12 cellular contexts compared by ENCODE assay signal in genomic region chr16:1422076-1422475, GRCh38. TPM values are rescaled to one million over a fixed set of nuclear protein-coding genes. Genes with fewer than 3 reads are reported as not detected.
A peak's percentile ranks its signal among the peaks of the same experiment; 100 is the strongest.
DNase-seq lines count a peak whose midpoint lies in the region; ATAC-seq and TF ChIP-seq lines count a peak whose summit lies in the region.
"Had no signal": no experiment of that assay in that cellular context is flagged by ENCODE, and none has a peak within 500 bp of the region (broad histone marks: within the 10 kb centered on the region; RNA-seq: fewer than 3 reads in every experiment).

No MANE protein-coding gene starts in this region.

- H3K36me3 Mint-ChIP-seq in neural progenitor cell, result no peaks in the 10 kb centered on the region

- H3K4me2 ChIP-seq in BLaER1 (no peak overlapping the region), IMR-90 (ENCODE audit: low read depth, low read length) (no peak overlapping the region), neural progenitor cell (no peak overlapping the region)

- no peak overlapping the region for H4K91ac ChIP-seq in IMR-90 (ENCODE audit: insufficient read depth, low read depth, low read length)

- peak overlapping the region; percentile 78 for H2AK9ac ChIP-seq in IMR-90 (replicated peaks; ENCODE audit: low read depth, low read length, poor library complexity)

- H3K9me3 ChIP-seq in BLaER1 (no peaks in the 10 kb centered on the region), IMR-90 (ENCODE audit: control insufficient read depth, insufficient read depth, low read length) (no peaks in the 10 kb centered on the region), breast epithelium (no peaks in the 10 kb centered on the region), neural progenitor cell (ENCODE audit: low read depth) (no peaks in the 10 kb centered on the region), BE2C (no peaks in the 10 kb centered on the region)

- H3K27ac ChIP-seq in BLaER1, result 0 out of 2 replicates have a peak overlapping the region, but pooled peaks have one; percentile 88
- H3K27ac ChIP-seq in IMR-90 (ENCODE audit: insufficient read depth, low read length), result no peak overlapping the region
- peak overlapping the region; percentile 93 to 97 for H3K27ac ChIP-seq in breast epithelium
- no peak overlapping the region for H3K27ac ChIP-seq in neural progenitor cell

- no peaks in the 10 kb centered on the region for H3K9me3 Mint-ChIP-seq in neural progenitor cell

- no peak overlapping the region for H2BK120ac ChIP-seq in IMR-90 (ENCODE audit: low read depth, low read length)

- H3K4me3 Mint-ChIP-seq in neural progenitor cell, result peak overlapping the region; percentile 65

- H4K20me1 ChIP-seq in BLaER1 (peaks cover 8% of the 10 kb centered on the region; the same call in 1 of the 2 replicates), IMR-90 (ENCODE audit: insufficient read depth, low read length) (no peaks in the 10 kb centered on the region), neural progenitor cell (ENCODE audit: low read depth) (peaks cover 8% of the 10 kb centered on the region)

- H3K18ac ChIP-seq in IMR-90 (ENCODE audit: low read depth, low read length), result no peak overlapping the region

- H3K27ac Mint-ChIP-seq in neural progenitor cell, result no peak overlapping the region

- peak overlapping the region; percentile 58 to 65; a peak in 3 of 4 replicates for H4K8ac ChIP-seq in IMR-90 (ENCODE audit: low read depth in 2 of 2, low read length in 2 of 2)

- peaks cover 14% of the 10 kb centered on the region for H3K4me1 Mint-ChIP-seq in neural progenitor cell

- dilution Hi-C loops in IMR-90 (cut with HindIII; ENCODE audit: low sequenced_read_pairs, unreplicated experiment), result no loop called here

- CTCF ChIA-PET in IMR-90 (lab: Yijun Ruan, JAX), result no interaction called here

- ATAC-seq in IMR-90 (ENCODE audit: low read depth) (no peak), GM21515 (IDR thresholded peaks at IDR 0.05; ENCODE audit: unreplicated experiment) (no peak)

- H3K4me1 ChIP-seq in BLaER1 (peaks cover 36% of the 10 kb centered on the region), IMR-90 (ENCODE audit: control insufficient read depth, insufficient read depth, low read length) (peaks cover 3% of the 10 kb centered on the region; the same call in 1 of the 2 replicates), breast epithelium (peaks cover 4 to 6% of the 10 kb centered on the region in 2 donors), neural progenitor cell (peaks cover 11% of the 10 kb centered on the region), BE2C (no peaks in the 10 kb centered on the region)

- H4K5ac ChIP-seq in IMR-90 (ENCODE audit: low read depth, low read length), result no peak overlapping the region

- no peaks in the 10 kb centered on the region for H3K9me1 ChIP-seq in IMR-90 (ENCODE audit: insufficient read depth, low read length)

- TF ChIP-seq POLR2A in IMR-90 (IDR thresholded peaks at IDR 0.05; ENCODE audit: low read depth, low read length) (no peak), breast epithelium (IDR thresholded peaks at IDR 0.05) (no peak)

- no peak overlapping the region for H3K56ac ChIP-seq in IMR-90 (ENCODE audit: extremely low read depth, insufficient read depth, low read length)

- H3K79me2 ChIP-seq in neural progenitor cell (ENCODE audit: low read depth), result peaks cover 30% of the 10 kb centered on the region

- POLR2A ChIA-PET in IMR-90 (lab: Charles Lee; ENCODE audit: unreplicated experiment), result no interaction called here

- no peak overlapping the region for H2BK15ac ChIP-seq in IMR-90 (ENCODE audit: low read depth, low read length)

- H3K79me1 ChIP-seq in IMR-90 (ENCODE audit: low read depth in 1 of 2, low read length in 2 of 2), result peaks cover 11 to 23% of the 10 kb centered on the region in 2 experiments

- WGBS in IMR-90 (ENCODE audit: extremely low coverage in 2 of 2, insufficient read length in 1 of 2), 2 experiments, result 100% methylated on average over 2 of the region's 10 CpGs; no CpG with 5 or more reads in 1 of the 2 experiments

- BruUV-seq in IMR-90 (replicated peaks; lab: Mats Ljungman, UMichigan), result no TSS peak

- H2AFZ ChIP-seq in IMR-90 (replicated peaks; ENCODE audit: low read length, poor library complexity), result no peak overlapping the region
- H2AFZ ChIP-seq in neural progenitor cell (replicated peaks), result no peak overlapping the region

- no peak overlapping the region for H3K4me3 ChIP-seq in BLaER1
- H3K4me3 ChIP-seq in IMR-90 (ENCODE audit: insufficient read depth, low read depth, low read length), result no peak overlapping the region
- no peak overlapping the region for H3K4me3 ChIP-seq in breast epithelium
- H3K4me3 ChIP-seq in neural progenitor cell, result no peak overlapping the region
- H3K4me3 ChIP-seq in BE2C (ENCODE audit: low read depth, low read length), result no peak overlapping the region

- intact Hi-C loops in IMR-90 (cut with micrococcal nuclease), result loop anchor here (10.0 kb wide), 1 partner anchor 53 kb away; the partner anchor contains the start of gene CLCN7
- intact Hi-C loops in breast epithelium (cut with DNase I; ENCODE audit: low total_unique reads), result no loop called here

- H3K27me3 ChIP-seq in BLaER1 (no peaks in the 10 kb centered on the region), IMR-90 (ENCODE audit: control insufficient read depth, insufficient read depth, low read length) (no peaks in the 10 kb centered on the region), breast epithelium (no peaks in the 10 kb centered on the region), neural progenitor cell (no peaks in the 10 kb centered on the region), BE2C (no peaks in the 10 kb centered on the region)

- TF ChIP-seq RAD21 in IMR-90 (IDR thresholded peaks at IDR 0.05; ENCODE audit: low read length), result no peak

- H3K36me3 ChIP-seq in BLaER1 (peaks cover 13% of the 10 kb centered on the region), IMR-90 (ENCODE audit: control insufficient read depth, insufficient read depth, low read length) (no peaks in the 10 kb centered on the region), breast epithelium (no peaks in the 10 kb centered on the region), neural progenitor cell (no peaks in the 10 kb centered on the region), BE2C (peaks cover 7% of the 10 kb centered on the region; the same call in 1 of the 2 replicates)

- no peak overlapping the region for H3K9ac ChIP-seq in BLaER1
- no peak overlapping the region for H3K9ac ChIP-seq in IMR-90 (ENCODE audit: low read depth, low read length)
- H3K9ac ChIP-seq in neural progenitor cell, result no peak overlapping the region

- H3K23ac ChIP-seq in IMR-90 (ENCODE audit: low read depth, low read length), result no peak overlapping the region

- no peak overlapping the region for H2BK20ac ChIP-seq in IMR-90 (ENCODE audit: low read depth, low read length)

- TF ChIP-seq CTCF in IMR-90 (conservative IDR thresholded peaks at IDR 0.05; ENCODE audit: low read depth, low read length) (no peak), breast epithelium (IDR thresholded peaks at IDR 0.05) (no peak), neural progenitor cell (IDR thresholded peaks at IDR 0.05) (no peak), BE2C (IDR thresholded peaks at IDR 0.05; ENCODE audit: low read depth, low read length) (no peak)

- no peaks in the 10 kb centered on the region for H3F3A ChIP-seq in neural progenitor cell (ENCODE audit: low read depth)

- peaks cover 8% of the 10 kb centered on the region for H3K27me3 Mint-ChIP-seq in neural progenitor cell (ENCODE audit: insufficient read depth, low read depth)

- DNase-seq in IMR-90 (no peak), breast epithelium (ENCODE audit: low spot score in 2 of 2) (no peak), neural progenitor cell (ENCODE audit: low spot score) (no peak), retina (no peak), BE2C (no peak)
- DNase-seq in stimulated activated CD4-positive, alpha-beta T cell treated with anti-CD3 and anti-CD28 coated beads, Interleukin-12 subunit alpha, Interleukin-12 subunit beta, amount 100 ng/mL, for 4 hours, result no peak
- DNase-seq: stimulated activated CD4-positive, alpha-beta T cell treated with anti-CD3 and anti-CD28 coated beads, Interleukin-2, amount 100 ng/mL, for 48 hours had no signal

- in situ Hi-C loops in IMR-90 (cut with MboI; ENCODE audit: low sequenced_read_pairs), result no loop called here

- no peak overlapping the region for H2BK5ac ChIP-seq in IMR-90 (ENCODE audit: low read depth, low read length, poor library complexity, severe bottlenecking)

- H3K4ac ChIP-seq in IMR-90 (ENCODE audit: low read depth, low read length), result no peak overlapping the region

- no peak overlapping the region for H3K14ac ChIP-seq in IMR-90 (replicated peaks; ENCODE audit: low read depth, low read length)

- peak overlapping the region; percentile 67; the same call in 1 of the 2 replicates for H2AK5ac ChIP-seq in IMR-90 (ENCODE audit: low read depth, low read length)

RNA-seq across cellular contexts. Expression of gene UQCC4, which starts 1.5 kb away (rescaled TPM):
- total RNA-seq in IMR-90 (2012; rRNA removed) (15.1 and 18.1 TPM in 2 replicates), breast epithelium (10 to 100 TPM; 10.4 to 18.7 (median 14.6) TPM), neural progenitor cell (ENCODE audit: low replicate concordance) (4.6 and 13.2 TPM in 2 replicates)
- polyA plus RNA-seq in IMR-90 (2012; rRNA removed), result 17.2 and 21.2 TPM in 2 replicates
- polyA plus RNA-seq in IMR-90 (2012; cell fraction: cytosol; rRNA removed), result 26.3 and 43.4 TPM in 2 replicates
- 13.6 and 15.9 TPM in 2 replicates for polyA plus RNA-seq in IMR-90 (2012; cell fraction: nucleus; rRNA removed; ENCODE audit: low replicate concordance)
- 243 TPM for polyA plus RNA-seq in BE2C (2012; ENCODE audit: insufficient read depth, insufficient read length, low read depth)

RNA-seq across cellular contexts. Expression of gene UNKL, which starts 7.6 kb away (rescaled TPM):
- total RNA-seq in IMR-90 (2012; rRNA removed) (3.6 and 4.1 TPM in 2 replicates), breast epithelium (10 to 100 TPM; 18.6 to 28.5 (median 27.5) TPM), neural progenitor cell (ENCODE audit: low replicate concordance) (6.1 and 25.4 TPM in 2 replicates)
- 13.3 and 15.1 TPM in 2 replicates for polyA plus RNA-seq in IMR-90 (2012; rRNA removed)
- polyA plus RNA-seq in IMR-90 (2012; cell fraction: cytosol; rRNA removed), result 12.7 and 18.2 TPM in 2 replicates
- polyA plus RNA-seq in IMR-90 (2012; cell fraction: nucleus; rRNA removed; ENCODE audit: low replicate concordance), result 40.8 and 67.0 TPM in 2 replicates
- 38.3 TPM for polyA plus RNA-seq in BE2C (2012; ENCODE audit: insufficient read depth, insufficient read length, low read depth)

RNA-seq across cellular contexts. Expression of gene PERCC1, which starts 8.8 kb away (rescaled TPM):
- total RNA-seq in IMR-90 (2012; rRNA removed), result not detected in 2 replicates
- polyA plus RNA-seq in IMR-90 (2012; rRNA removed), result not detected in 2 replicates
- polyA plus RNA-seq in IMR-90 (2012; cell fraction: cytosol; rRNA removed), result not detected in 2 replicates
- polyA plus RNA-seq in IMR-90 (2012; cell fraction: nucleus; rRNA removed; ENCODE audit: low replicate concordance), result not detected in 2 replicates
- total RNA-seq in breast epithelium, result not detected
- 1.1 TPM in 1 of 2 replicates, not detected in the other for total RNA-seq in neural progenitor cell (ENCODE audit: low replicate concordance)
- polyA plus RNA-seq in BE2C (2012; ENCODE audit: insufficient read depth, insufficient read length, low read depth), result not detected
- total RNA-seq: frontal cortex, osteoblast, temporal lobe had no signal

RNA-seq across cellular contexts. Expression of gene CCDC154, which starts 22.3 kb away (rescaled TPM):
- under 0.01 TPM in 1 of 2 replicates, not detected in the other for total RNA-seq in IMR-90 (2012; rRNA removed)
- 0.09 TPM in 1 of 2 replicates, not detected in the other for polyA plus RNA-seq in IMR-90 (2012; rRNA removed)
- 0.08 and 0.14 TPM in 2 replicates for polyA plus RNA-seq in IMR-90 (2012; cell fraction: cytosol; rRNA removed)
- 0.56 and 1.3 TPM in 2 replicates for polyA plus RNA-seq in IMR-90 (2012; cell fraction: nucleus; rRNA removed; ENCODE audit: low replicate concordance)
- 1 to 10 TPM in 1 of 3 donors, under 1 TPM in 2; 0.48 to 1.2 (median 0.98) TPM for total RNA-seq in breast epithelium
- 0.28 TPM in 1 of 2 replicates, not detected in the other for total RNA-seq in neural progenitor cell (ENCODE audit: low replicate concordance)
- polyA plus RNA-seq in BE2C (2012; ENCODE audit: insufficient read depth, insufficient read length, low read depth), result 1.4 TPM

RNA-seq across cellular contexts. Expression of gene CLCN7, which starts 52.8 kb away (rescaled TPM):
- total RNA-seq in IMR-90 (2012; rRNA removed) (10.8 TPM in 2 replicates), breast epithelium (10 to 100 TPM; 52.2 to 72.3 (median 71.4) TPM), neural progenitor cell (ENCODE audit: low replicate concordance) (11.5 and 33.4 TPM in 2 replicates)
- 45.2 and 52.9 TPM in 2 replicates for polyA plus RNA-seq in IMR-90 (2012; rRNA removed)
- polyA plus RNA-seq in IMR-90 (2012; cell fraction: cytosol; rRNA removed), result 20.3 and 36.5 TPM in 2 replicates
- 84.9 and 258 TPM in 2 replicates for polyA plus RNA-seq in IMR-90 (2012; cell fraction: nucleus; rRNA removed; ENCODE audit: low replicate concordance)
- 139 TPM for polyA plus RNA-seq in BE2C (2012; ENCODE audit: insufficient read depth, insufficient read length, low read depth)

Comparison
In these comparisons a context has a peak if more than half of its experiments do, and no peak if none do; other contexts are left out.
1. H3K27ac ChIP-seq: peak in BLaER1 (single experiment) and breast epithelium (2 of 2); none in IMR-90 (single experiment) and neural progenitor cell (single experiment).